ENCODE assay signal across 8 cellular contexts in the genomic region with DNA sequence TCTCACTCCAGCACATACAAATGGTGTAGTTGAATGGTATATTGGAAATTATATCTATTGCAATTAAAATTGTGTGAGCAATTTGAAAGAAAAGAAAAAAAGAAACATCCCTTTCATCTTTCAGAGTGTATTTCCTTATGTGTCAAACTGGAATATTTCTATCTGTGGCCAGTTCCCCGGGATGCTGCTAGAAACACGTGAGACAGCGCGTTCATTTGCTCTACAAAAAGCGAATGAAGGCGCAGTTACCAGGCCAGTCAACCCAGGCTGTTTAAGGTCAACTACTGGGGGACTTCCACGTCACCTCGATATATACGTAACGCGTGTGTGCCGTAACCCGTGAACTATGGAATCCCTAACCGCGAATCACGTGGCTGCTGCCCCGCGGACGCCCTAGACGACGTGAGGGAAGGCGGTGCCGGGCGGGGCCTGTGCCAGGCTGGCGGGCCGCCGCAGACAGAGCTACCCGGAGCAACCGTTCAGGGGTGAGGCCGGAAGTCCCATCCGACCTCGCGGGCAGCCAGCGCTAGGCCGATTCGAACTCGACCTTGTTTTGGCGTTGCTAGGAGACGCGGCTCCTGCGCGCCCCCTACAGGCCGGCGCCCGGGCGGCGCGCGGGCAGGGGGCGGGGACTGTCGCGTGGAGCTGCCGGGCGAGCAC. TPM values are rescaled to one million over a fixed set of nuclear protein-coding genes. Genes with fewer than 3 reads are reported as not detected.
DNase-seq lines count a peak whose midpoint lies in the region; ATAC-seq and TF ChIP-seq lines count a peak whose summit lies in the region.

No MANE protein-coding gene starts in this region.

- H3K27me3 ChIP-seq in DOHH2 (ENCODE audit: control insufficient read depth, low read length) (no peaks in the 10 kb centered on the region), GM23248 (replicated peaks; ENCODE audit: insufficient read depth) (no peaks in the 10 kb centered on the region)

- peak overlapping the region; percentile 86 for H3K9ac ChIP-seq in GM23248

- no peaks in the 10 kb centered on the region for H3K36me3 ChIP-seq in DOHH2 (ENCODE audit: control insufficient read depth, low read length)
- no peaks in the 10 kb centered on the region for H3K36me3 ChIP-seq in GM23248 (ENCODE audit: low read depth)
- H3K36me3 ChIP-seq in KOPT-K1 (ENCODE audit: insufficient read depth, low read length), result no peaks in the 10 kb centered on the region

- H3K4me1 ChIP-seq in DOHH2 (ENCODE audit: control insufficient read depth, low read length), result peaks cover 4% of the 10 kb centered on the region; the same call in 1 of the 2 replicates
- H3K4me1 ChIP-seq in GM23248 (ENCODE audit: insufficient read depth), result peaks cover 20% of the 10 kb centered on the region

- 7 to 10% methylated on average over 40 to 52 of the region's 54 CpGs for WGBS in GM23248 (ENCODE audit: low coverage in 1 of 2, low lambda C conversion rate in 2 of 2, missing lambda C conversion rate in 2 of 2), 2 experiments

- H3K4me1 Mint-ChIP-seq in nephron progenitor cell, result peaks cover 43% of the 10 kb centered on the region
- H3K4me1 Mint-ChIP-seq in stimulated activated naive CD8-positive, alpha-beta T cell treated with anti-CD3 and anti-CD28 coated beads, Interleukin-15, amount 100 ng/mL, for 72 hours, result peaks cover 37% of the 10 kb centered on the region

- peaks cover 7% of the 10 kb centered on the region for H3K27me3 Mint-ChIP-seq in nephron progenitor cell (ENCODE audit: low read depth, poor library complexity)
- H3K27me3 Mint-ChIP-seq in stimulated activated naive CD8-positive, alpha-beta T cell treated with anti-CD3 and anti-CD28 coated beads, Interleukin-15, amount 100 ng/mL, for 72 hours, result no peaks in the 10 kb centered on the region

- H4K20me1 ChIP-seq in DOHH2 (ENCODE audit: control insufficient read depth, insufficient read depth, low read depth, low read length), result no peaks in the 10 kb centered on the region
- H4K20me1 ChIP-seq in GM23248 (ENCODE audit: insufficient read depth), result no peaks in the 10 kb centered on the region

- H3K4me2 ChIP-seq in DOHH2 (ENCODE audit: low read length), result peak overlapping the region; percentile 67
- H3K4me2 ChIP-seq in GM23248 (ENCODE audit: unreplicated experiment), result peak overlapping the region; percentile 66

- peak overlapping the region; percentile 96 for H3K27ac Mint-ChIP-seq in nephron progenitor cell
- peak overlapping the region; percentile 98 to 99 for H3K27ac Mint-ChIP-seq in stimulated activated naive CD8-positive, alpha-beta T cell treated with anti-CD3 and anti-CD28 coated beads, Interleukin-15, amount 100 ng/mL, for 72 hours

- H3K4me3 ChIP-seq in DOHH2 (ENCODE audit: low read length), result peak overlapping the region; percentile 77
- peak overlapping the region; percentile 90 for H3K4me3 ChIP-seq in GM23248

- H3K9me2 ChIP-seq in DOHH2 (replicated peaks; ENCODE audit: control insufficient read depth, low read length) (no peaks in the 10 kb centered on the region), GM23248 (ENCODE audit: insufficient read depth) (no peaks in the 10 kb centered on the region)

- no peaks in the 10 kb centered on the region for H3F3A ChIP-seq in DOHH2 (ENCODE audit: control insufficient read depth, insufficient read depth)
- H3F3A ChIP-seq in GM23248 (ENCODE audit: insufficient read depth), result peaks cover 9% of the 10 kb centered on the region

- H3K79me2 ChIP-seq in DOHH2 (ENCODE audit: control insufficient read depth, low read length), result peaks cover 4% of the 10 kb centered on the region
- peaks cover 34% of the 10 kb centered on the region for H3K79me2 ChIP-seq in GM23248 (ENCODE audit: insufficient read depth)

- DNase-seq in GM23248 (peak; percentile 91), RPMI8226 (peak; percentile 94), fibroblast of the conjunctiva (ENCODE audit: low read depth) (peak; percentile 89), nephron progenitor cell (peak; percentile 89)
- peak; percentile 94 for DNase-seq in activated T-helper 9 cell treated with anti-CD3 and anti-CD28 coated beads, Interleukin-2, amount 50 U/mL, for 16 hours (ENCODE audit: low read depth)
- peak; percentile 97 to 98 for DNase-seq in stimulated activated naive CD8-positive, alpha-beta T cell treated with anti-CD3 and anti-CD28 coated beads, Interleukin-15, amount 100 ng/mL, for 72 hours

- H3K9me3 ChIP-seq in DOHH2 (ENCODE audit: control insufficient read depth, insufficient read depth, low read length), result no peaks in the 10 kb centered on the region
- H3K9me3 ChIP-seq in GM23248 (ENCODE audit: low read depth), result no peaks in the 10 kb centered on the region
- H3K9me3 ChIP-seq in KOPT-K1 (ENCODE audit: insufficient read depth, low read length, poor library complexity, severe bottlenecking), result no peaks in the 10 kb centered on the region

- TF ChIP-seq CTCF in DOHH2 (IDR thresholded peaks at IDR 0.05; ENCODE audit: low read depth, low read length, poor library complexity, severe bottlenecking), result peak; percentile 47
- peak; percentile 78 for TF ChIP-seq CTCF in nephron progenitor cell (IDR thresholded peaks at IDR 0.05)

- H3K9me3 Mint-ChIP-seq in nephron progenitor cell, result peaks cover 4% of the 10 kb centered on the region
- no peaks in the 10 kb centered on the region for H3K9me3 Mint-ChIP-seq in stimulated activated naive CD8-positive, alpha-beta T cell treated with anti-CD3 and anti-CD28 coated beads, Interleukin-15, amount 100 ng/mL, for 72 hours

- ATAC-seq in stimulated activated naive CD8-positive, alpha-beta T cell treated with anti-CD3 and anti-CD28 coated beads, Interleukin-15, amount 100 ng/mL, for 72 hours, result peak; percentile 94

- H2AFZ ChIP-seq in GM23248, result peak overlapping the region; percentile 85

- H3K27ac ChIP-seq in DOHH2 (ENCODE audit: low read depth, low read length) (peak overlapping the region; percentile 45), GM23248 (peak overlapping the region; percentile 62), KOPT-K1 (ENCODE audit: low read depth, low read length, poor library complexity, severe bottlenecking) (peak overlapping the region; percentile 71)

- no peaks in the 10 kb centered on the region for H3K36me3 Mint-ChIP-seq in nephron progenitor cell (ENCODE audit: low read depth)

- in situ Hi-C loops in GM23248 (cut with MboI), result no loop called here

- peak overlapping the region; percentile 89 for H3K4me3 Mint-ChIP-seq in nephron progenitor cell
- H3K4me3 Mint-ChIP-seq in stimulated activated naive CD8-positive, alpha-beta T cell treated with anti-CD3 and anti-CD28 coated beads, Interleukin-15, amount 100 ng/mL, for 72 hours, result peak overlapping the region; percentile 91 to 97

RNA-seq across cellular contexts. Expression of a gene that starts 1.1 kb away (rescaled TPM):
- 17.5 and 22.6 TPM in 2 replicates for total RNA-seq in GM23248 (2014; rRNA removed; shearing (Covaris generic))
- 20.9 and 23.0 TPM in 2 replicates for polyA plus RNA-seq in GM23248 (2016; fragmentation: Nextera tagmentation; extraction: Ambion mirVana)

Comparison
In these comparisons a context has a peak if more than half of its experiments do, and no peak if none do; other contexts are left out.
1. Peak in every context shown above with its lines: DNase-seq, ATAC-seq, H3K4me3 ChIP-seq and H3K27ac ChIP-seq.